In the genomic region with DNA sequence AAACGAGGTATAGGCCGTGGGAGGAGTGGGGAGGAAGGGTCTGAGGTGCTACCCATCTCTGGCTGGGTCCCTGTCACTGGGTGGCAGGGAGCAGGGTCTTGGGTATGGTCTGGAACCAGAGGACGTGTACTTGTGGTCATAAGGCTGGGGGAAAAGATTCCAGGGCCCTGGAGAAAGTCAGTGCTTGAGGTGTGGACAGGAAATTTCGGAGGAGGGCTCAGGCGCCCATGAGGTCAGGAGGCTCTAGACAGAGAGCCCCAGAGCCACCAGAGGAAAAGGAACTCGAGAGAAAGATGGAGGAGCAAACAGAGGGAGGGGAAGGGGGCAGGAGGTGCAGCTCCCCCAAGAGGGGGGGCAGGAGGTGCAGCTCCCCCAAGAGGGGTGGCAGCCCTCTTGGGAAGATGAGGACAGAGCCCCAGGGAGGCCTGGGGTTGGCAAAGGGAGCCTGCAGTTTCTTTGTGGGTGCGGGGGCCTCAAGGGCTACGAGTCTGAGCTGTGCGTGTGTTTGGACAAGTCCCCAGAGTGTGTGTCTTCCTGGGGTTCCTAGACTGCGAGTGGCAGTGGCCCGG, we compare ENCODE assay signal across 8 cellular contexts. TPM values are rescaled to one million over a fixed set of nuclear protein-coding genes. Genes with fewer than 3 reads are reported as not detected.
DNase-seq lines count a peak whose midpoint lies in the region; ATAC-seq and TF ChIP-seq lines count a peak whose summit lies in the region.

No MANE protein-coding gene starts in this region.

- peak overlapping the region; percentile 96 for H3K4me3 ChIP-seq in fibroblast of the aortic adventitia (ENCODE audit: low read depth, low read length)
- peak overlapping the region; percentile 73 to 86 (median 80) for H3K4me3 ChIP-seq in skin epidermis

- TF ChIP-seq CTCF in RWPE1 (conservative IDR thresholded peaks at IDR 0.05; ENCODE audit: low read depth): no peak
- no peak for TF ChIP-seq CTCF in fibroblast of the aortic adventitia (IDR thresholded peaks at IDR 0.05; ENCODE audit: insufficient read depth, low read length)

- peak overlapping the region; percentile 98 for H3K27ac ChIP-seq in RWPE1
- H3K27ac ChIP-seq in skin epidermis: peak overlapping the region; percentile 82 to 99 (median 94)

- ATAC-seq in GM21717 (IDR thresholded peaks at IDR 0.05; ENCODE audit: unreplicated experiment) (peak; percentile 0), esophagus mucosa (no peak), GM18505 (IDR thresholded peaks at IDR 0.05; ENCODE audit: unreplicated experiment) (no peak)

- TF ChIP-seq POLR2A in GM18505 (IDR thresholded peaks at IDR 0.05; ENCODE audit: borderline replicate concordance, extremely low read depth, insufficient read depth, insufficient read length): no peak

- no peak for DNase-seq in RWPE1 (ENCODE audit: low spot score)
- no peak for DNase-seq in fibroblast of the aortic adventitia (ENCODE audit: low read depth)
- DNase-seq in NCI-H1417 (lab: John Stamatoyannopoulos, UW): no peak
- DNase-seq in SHP77 treated with DMSO at 0.1 percent for 48 hours (lab: John Stamatoyannopoulos, UW): no peak

- POLR2A ChIA-PET in RWPE1 (lab: Yijun Ruan, JAX; ENCODE audit: low non-redundant PET): interaction anchor here (1.0 to 1.3 kb wide), 2 partner anchors 19 to 26 kb away, joined by 4 to 5 read pairs; partner anchors contain the start of gene PLA2G15

- CTCF ChIA-PET in RWPE1 (lab: Yijun Ruan, JAX): interaction anchor here (0.5 to 1.9 kb wide), 21 partner anchors 11 to 176 kb away, joined by 3 to 12 read pairs (median 5); partner anchors contain the start of genes PRMT7 and SLC7A6OS

RNA-seq across cellular contexts. Expression of gene SLC7A6, which starts 0.7 kb away (rescaled TPM):
- total RNA-seq in fibroblast of the aortic adventitia (ENCODE audit: low replicate concordance) (4.8 and 15.2 TPM in 2 replicates), esophagus mucosa (4.7 TPM)

RNA-seq across cellular contexts. Expression of gene PLA2G15, which starts 18.5 kb away (rescaled TPM):
- 21.7 and 21.8 TPM in 2 replicates for total RNA-seq in fibroblast of the aortic adventitia (ENCODE audit: low replicate concordance)
- 4.8 TPM for total RNA-seq in esophagus mucosa

RNA-seq across cellular contexts. Expression of gene ESRP2, which starts 27.7 kb away (rescaled TPM):
- total RNA-seq in fibroblast of the aortic adventitia (ENCODE audit: low replicate concordance): 0.18 TPM in 1 of 2 replicates, not detected in the other
- total RNA-seq in esophagus mucosa: 82.1 TPM

RNA-seq across cellular contexts. Expression of gene SLC7A6OS, which starts 47.1 kb away (rescaled TPM):
- total RNA-seq in fibroblast of the aortic adventitia (ENCODE audit: low replicate concordance) (11.5 and 12.1 TPM in 2 replicates), esophagus mucosa (8.1 TPM)

RNA-seq across cellular contexts. Expression of gene PRMT7, which starts 47.2 kb away (rescaled TPM):
- total RNA-seq in fibroblast of the aortic adventitia (ENCODE audit: low replicate concordance) (36.9 and 42.1 TPM in 2 replicates), esophagus mucosa (14.8 TPM)

Comparison
In these comparisons a context has a peak if more than half of its experiments do, and no peak if none do; other contexts are left out.
1. RNA of gene ESRP2, which starts 27.7 kb away (total RNA-seq): 82.1 TPM in esophagus mucosa (single experiment); 0.18 TPM in fibroblast of the aortic adventitia; every median in the first group is over 10 times any median in the second.